4 cellular contexts compared by ENCODE assay signal in genomic region chr3:173353137-173353536, GRCh38. TPM values are rescaled to one million over a fixed set of nuclear protein-coding genes. Genes with fewer than 3 reads are reported as not detected.
"Had no signal": no experiment of that assay in that cellular context is flagged by ENCODE, and none has a peak within 500 bp of the region (broad histone marks: within the 10 kb centered on the region; RNA-seq: fewer than 3 reads in every experiment).

No MANE protein-coding gene starts in this region.

RNA-seq across cellular contexts. Expression of gene NLGN1, which starts 44.4 kb away (rescaled TPM):
- total RNA-seq: left lobe of liver; naive thymus-derived CD8-positive, alpha-beta T cell had no signal
- polyA plus RNA-seq: immature natural killer cell; mammary epithelial cell; naive thymus-derived CD8-positive, alpha-beta T cell had no signal
